ENCODE assay signal across 1 cellular context in the genomic region with DNA sequence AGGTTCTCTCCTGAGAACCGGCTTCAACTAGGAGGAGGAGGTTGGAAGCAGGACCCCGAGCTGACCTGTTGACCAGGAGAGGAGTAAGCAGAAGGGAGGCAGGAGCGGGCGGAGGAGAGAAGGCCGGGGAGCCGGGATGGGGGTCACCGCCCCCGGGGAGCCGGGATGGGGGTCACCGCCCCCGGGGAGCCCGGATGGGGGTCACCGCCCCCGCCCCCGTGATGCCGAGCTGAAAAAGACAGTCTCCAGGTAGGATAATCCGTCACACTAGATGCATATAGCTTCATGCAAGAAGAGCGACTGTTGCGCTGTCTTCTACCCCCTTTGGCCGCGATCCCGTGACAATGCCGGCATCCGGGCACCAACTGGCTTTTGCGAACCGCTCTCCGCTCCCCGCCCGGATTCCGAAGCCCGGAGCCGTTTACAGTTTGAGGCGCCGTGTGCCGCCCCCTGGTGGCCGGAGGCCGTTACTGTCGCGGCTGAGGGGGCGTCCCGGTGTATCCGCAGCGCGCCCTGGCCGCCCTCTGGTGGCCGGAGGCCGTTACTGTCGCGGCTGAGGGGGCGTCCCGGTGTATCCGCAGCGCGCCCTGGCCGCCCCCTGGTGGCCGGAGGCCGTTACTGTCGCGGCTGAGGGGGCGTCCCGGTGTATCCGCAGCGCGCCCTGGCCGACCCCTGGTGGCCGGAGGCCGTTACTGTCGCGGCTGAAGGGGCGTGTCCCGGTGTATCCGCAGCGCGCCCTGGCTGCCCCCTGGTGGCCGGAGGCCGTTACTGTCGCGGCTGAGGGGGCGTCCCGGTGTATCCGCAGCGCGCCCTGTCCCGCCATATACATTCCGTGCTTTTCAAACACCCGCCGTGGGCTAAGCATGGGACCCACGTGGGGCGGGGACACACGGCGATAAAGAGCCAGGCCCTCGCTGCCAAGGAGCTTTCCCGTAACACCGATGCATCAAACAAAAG.
TF ChIP-seq lines count a peak whose summit lies in the region.

No MANE protein-coding gene starts in this region.

TF ChIP-seq in WTC11, 78 proteins besides CTCF, POLR2A, EP300 and RAD21 (continued from another document):
- TF ChIP-seq ZNF232 (CRISPR knock-in tag; IDR thresholded peaks at IDR 0.05): no peak
- TF ChIP-seq GTF2I (CRISPR knock-in tag; conservative IDR thresholded peaks at IDR 0.05): no peak
- peak; percentile 59; the same call in 1 of the 2 replicates for TF ChIP-seq MYBL2 (CRISPR knock-in tag; IDR thresholded peaks at IDR 0.05)
- no peak for TF ChIP-seq KAT7 (CRISPR knock-in tag; IDR thresholded peaks at IDR 0.05; ENCODE audit: borderline replicate concordance)
